Comparison of ENCODE assay signal across 1 cellular context in genomic region chr1:110393286-110393685, GRCh38.
TF ChIP-seq lines count a peak whose summit lies in the region.

No MANE protein-coding gene starts in this region.

TF ChIP-seq in K562, 482 proteins besides CTCF, POLR2A, EP300 and RAD21:
- TF ChIP-seq, protein P1, sequence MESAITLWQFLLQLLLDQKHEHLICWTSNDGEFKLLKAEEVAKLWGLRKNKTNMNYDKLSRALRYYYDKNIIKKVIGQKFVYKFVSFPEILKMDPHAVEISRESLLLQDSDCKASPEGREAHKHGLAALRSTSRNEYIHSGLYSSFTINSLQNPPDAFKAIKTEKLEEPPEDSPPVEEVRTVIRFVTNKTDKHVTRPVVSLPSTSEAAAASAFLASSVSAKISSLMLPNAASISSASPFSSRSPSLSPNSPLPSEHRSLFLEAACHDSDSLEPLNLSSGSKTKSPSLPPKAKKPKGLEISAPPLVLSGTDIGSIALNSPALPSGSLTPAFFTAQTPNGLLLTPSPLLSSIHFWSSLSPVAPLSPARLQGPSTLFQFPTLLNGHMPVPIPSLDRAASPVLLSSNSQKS (CRISPR knock-in tag; IDR thresholded peaks at IDR 0.05) = no peak
- TF ChIP-seq TCF15 (CRISPR knock-in tag; IDR thresholded peaks at IDR 0.05) (no peak), CBFA2T3 (IDR thresholded peaks at IDR 0.05) (no peak), MECOM (CRISPR knock-in tag; IDR thresholded peaks at IDR 0.05) (no peak), TEAD4 (IDR thresholded peaks at IDR 0.05; ENCODE audit: low read length) (no peak), TEAD4 (CRISPR knock-in tag; IDR thresholded peaks at IDR 0.05; ENCODE audit: borderline replicate concordance) (no peak), ZNF23 (CRISPR knock-in tag; IDR thresholded peaks at IDR 0.05) (no peak), WHSC1 (IDR thresholded peaks at IDR 0.05; ENCODE audit: low read length) (no peak), USF2 (CRISPR knock-in tag; IDR thresholded peaks at IDR 0.05) (no peak), RNF2 (IDR thresholded peaks at IDR 0.05) (no peak), NFIC (IDR thresholded peaks at IDR 0.05) (no peak), HMGN3 (IDR thresholded peaks at IDR 0.05; ENCODE audit: borderline replicate concordance, extremely low read depth, insufficient read length, low read depth, low read length) (no peak), ZNF197 (CRISPR knock-in tag; IDR thresholded peaks at IDR 0.05; ENCODE audit: low read depth) (no peak), CHCHD3 (CRISPR knock-in tag; IDR thresholded peaks at IDR 0.05) (no peak), ZNF311 (CRISPR knock-in tag; IDR thresholded peaks at IDR 0.05) (no peak), ZNF24 (IDR thresholded peaks at IDR 0.05) (no peak), ZNF511 (CRISPR knock-in tag; IDR thresholded peaks at IDR 0.05) (no peak), ELF2 (CRISPR knock-in tag; IDR thresholded peaks at IDR 0.05) (no peak)
- TF ChIP-seq, protein P2, sequence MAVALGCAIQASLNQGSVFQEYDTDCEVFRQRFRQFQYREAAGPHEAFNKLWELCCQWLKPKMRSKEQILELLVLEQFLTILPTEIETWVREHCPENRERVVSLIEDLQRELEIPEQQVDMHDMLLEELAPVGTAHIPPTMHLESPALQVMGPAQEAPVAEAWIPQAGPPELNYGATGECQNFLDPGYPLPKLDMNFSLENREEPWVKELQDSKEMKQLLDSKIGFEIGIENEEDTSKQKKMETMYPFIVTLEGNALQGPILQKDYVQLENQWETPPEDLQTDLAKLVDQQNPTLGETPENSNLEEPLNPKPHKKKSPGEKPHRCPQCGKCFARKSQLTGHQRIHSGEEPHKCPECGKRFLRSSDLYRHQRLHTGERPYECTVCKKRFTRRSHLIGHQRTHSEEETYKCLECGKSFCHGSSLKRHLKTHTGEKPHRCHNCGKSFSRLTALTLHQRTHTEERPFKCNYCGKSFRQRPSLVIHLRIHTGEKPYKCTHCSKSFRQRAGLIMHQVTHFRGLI (CRISPR knock-in tag; IDR thresholded peaks at IDR 0.05) = no peak
- TF ChIP-seq, protein P3, sequence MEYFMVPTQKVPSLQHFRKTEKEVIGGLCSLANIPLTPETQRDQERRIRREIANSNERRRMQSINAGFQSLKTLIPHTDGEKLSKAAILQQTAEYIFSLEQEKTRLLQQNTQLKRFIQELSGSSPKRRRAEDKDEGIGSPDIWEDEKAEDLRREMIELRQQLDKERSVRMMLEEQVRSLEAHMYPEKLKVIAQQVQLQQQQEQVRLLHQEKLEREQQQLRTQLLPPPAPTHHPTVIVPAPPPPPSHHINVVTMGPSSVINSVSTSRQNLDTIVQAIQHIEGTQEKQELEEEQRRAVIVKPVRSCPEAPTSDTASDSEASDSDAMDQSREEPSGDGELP (CRISPR knock-in tag; IDR thresholded peaks at IDR 0.05; ENCODE audit: borderline replicate concordance) = no peak
